In the genomic region with DNA sequence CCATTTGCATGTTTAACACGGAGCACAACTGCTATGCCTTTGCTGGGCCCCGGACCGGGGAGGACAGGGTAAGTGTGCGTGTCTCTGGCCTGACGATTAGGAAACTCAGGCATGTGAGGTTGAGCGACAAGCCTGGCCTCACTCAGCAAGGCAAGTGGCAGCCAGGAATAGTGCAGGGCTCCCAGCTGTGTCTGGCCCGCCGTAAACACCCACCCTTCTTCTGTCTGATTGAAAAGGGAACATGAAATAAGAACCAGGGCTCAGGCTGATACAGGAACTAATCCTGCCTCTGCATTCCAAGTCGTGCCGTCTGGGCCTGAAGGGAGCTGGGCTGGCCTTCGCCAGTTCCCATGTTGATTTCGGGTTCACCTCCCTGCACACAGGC, we compare ENCODE assay signal across 9 cellular contexts. TPM values are rescaled to one million over a fixed set of nuclear protein-coding genes. Genes with fewer than 3 reads are reported as not detected.
DNase-seq lines count a peak whose midpoint lies in the region; ATAC-seq, FAIRE-seq and TF ChIP-seq lines count a peak whose summit lies in the region.
"Had no signal": no experiment of that assay in that cellular context is flagged by ENCODE, and none has a peak within 500 bp of the region (broad histone marks: within the 10 kb centered on the region; RNA-seq: fewer than 3 reads in every experiment).

No MANE protein-coding gene starts in this region.

- H3K27ac Mint-ChIP-seq in CD4-positive, CD25-positive, alpha-beta regulatory T cell: peak overlapping the region; percentile 93 to 100 (median 96)

- TF ChIP-seq POLR2A in GM12878 (IDR thresholded peaks at IDR 0.05; ENCODE audit: low read depth, low read length) (peak; percentile 65), thyroid gland (IDR thresholded peaks at IDR 0.05) (no peak)

- BruUV-seq in GM12878 (replicated peaks; lab: Mats Ljungman, UMichigan) (no TSS peak), mammary epithelial cell (replicated peaks; lab: Mats Ljungman, UMichigan) (no TSS peak)

- H3K36me3 ChIP-seq in CD4-positive, CD25-positive, alpha-beta regulatory T cell (ENCODE audit: control insufficient read depth, insufficient read depth, low read length): peaks cover 7% of the 10 kb centered on the region
- H3K36me3 ChIP-seq in KMS-11 (ENCODE audit: insufficient read depth) (no peaks in the 10 kb centered on the region), GM12878 (ENCODE audit: control insufficient read depth in 2 of 2, insufficient read depth in 2 of 2, low read length in 1 of 2) (peaks cover 7 to 9% of the 10 kb centered on the region in 2 experiments; a peak in 3 of 4 replicates), mammary epithelial cell (ENCODE audit: insufficient read depth, low read length) (no peaks in the 10 kb centered on the region), thyroid gland (no peaks in the 10 kb centered on the region)

- H3K36me3 Mint-ChIP-seq in CD4-positive, CD25-positive, alpha-beta regulatory T cell: no peaks in the 10 kb centered on the region

- CTCF ChIA-PET in GM12878 (lab: Yijun Ruan, JAX): interaction anchor here (11.0 kb wide), 1 partner anchor 18 kb away, joined by 151 read pairs; a partner anchor contains a TSS
- CTCF ChIA-PET in mammary epithelial cell (lab: Charles Lee; ENCODE audit: low non-redundant PET): no interaction called here

- POLR2A ChIA-PET in GM12878 (lab: Charles Lee): interaction anchor here (0.6 to 13.4 kb wide), 5 partner anchors 9 to 60 kb away, joined by 3 to 267 read pairs (median 6); a partner anchor contains a TSS

- no peaks in the 10 kb centered on the region for H3K27me3 ChIP-seq in CD4-positive, CD25-positive, alpha-beta regulatory T cell (ENCODE audit: control insufficient read depth, insufficient read depth, low read length)
- H3K27me3 ChIP-seq in KMS-11 (ENCODE audit: insufficient read depth, low read depth): no peaks in the 10 kb centered on the region
- H3K27me3 ChIP-seq in GM12878 (replicated peaks in 1 of 2; ENCODE audit: control insufficient read depth in 2 of 2, insufficient read depth in 2 of 2, low read length in 1 of 2): no peaks in the 10 kb centered on the region
- H3K27me3 ChIP-seq in mammary epithelial cell (ENCODE audit: insufficient read depth, low read length): no peaks in the 10 kb centered on the region
- H3K27me3 ChIP-seq in thyroid gland: no peaks in the 10 kb centered on the region

- TF ChIP-seq RAD21 in GM12878 (IDR thresholded peaks at IDR 0.05; ENCODE audit: insufficient read depth, low read depth, low read length): no peak

- H2AFZ ChIP-seq in KMS-11 (ENCODE audit: low read depth) (no peak overlapping the region), GM12878 (ENCODE audit: control insufficient read depth, low read depth, low read length) (peak overlapping the region; percentile 15), mammary epithelial cell (ENCODE audit: low read depth, low read length) (no peak overlapping the region)

- ATAC-seq in CD4-positive, CD25-positive, alpha-beta regulatory T cell (ENCODE audit: low read depth in 2 of 2): no peak
- peak; percentile 4 for ATAC-seq in GM12878
- ATAC-seq: PC-3 had no signal

- no peak overlapping the region for H3K4me3 ChIP-seq in CD4-positive, CD25-positive, alpha-beta regulatory T cell (ENCODE audit: low read depth, low read length)
- H3K4me3 ChIP-seq in KMS-11 (IDR thresholded peaks at IDR 0.05; ENCODE audit: insufficient read depth, low read depth, low read length): no peak overlapping the region
- no peak overlapping the region for H3K4me3 ChIP-seq in GM12878
- H3K4me3 ChIP-seq in mammary epithelial cell (replicated peaks in 1 of 3; ENCODE audit: insufficient read depth in 1 of 3, low read depth in 2 of 3, low read length in 3 of 3): no peak overlapping the region
- H3K4me3 ChIP-seq in thyroid gland (replicated peaks in 1 of 3): no peak overlapping the region

- WGBS in GM12878 (ENCODE audit: insufficient coverage, insufficient replicate concordance, low lambda C conversion rate, missing lambda C conversion rate): 14% methylated on average over 12 of the region's 12 CpGs
- 96% methylated on average over 11 of the region's 12 CpGs for WGBS in mammary epithelial cell (ENCODE audit: low coverage, missing lambda C conversion rate)
- 63 to 79% methylated on average over 6 to 12 of the region's 12 CpGs for WGBS in thyroid gland, 2 donors

- H3K9me3 ChIP-seq in CD4-positive, CD25-positive, alpha-beta regulatory T cell (ENCODE audit: control insufficient read depth in 2 of 2, low read length in 2 of 2): no peaks in the 10 kb centered on the region
- H3K9me3 ChIP-seq in GM12878 (replicated peaks; ENCODE audit: control insufficient read depth, insufficient read depth, low read length): no peaks in the 10 kb centered on the region
- no peaks in the 10 kb centered on the region for H3K9me3 ChIP-seq in mammary epithelial cell (replicated peaks; ENCODE audit: insufficient read depth, low read length)
- H3K9me3 ChIP-seq in thyroid gland: no peaks in the 10 kb centered on the region

- peaks cover 77% of the 10 kb centered on the region for H3K4me1 ChIP-seq in CD4-positive, CD25-positive, alpha-beta regulatory T cell (ENCODE audit: control insufficient read depth, insufficient read depth, low read length, poor library complexity, severe bottlenecking)
- H3K4me1 ChIP-seq in KMS-11 (ENCODE audit: low read depth, poor library complexity, severe bottlenecking) (peaks cover 68% of the 10 kb centered on the region), GM12878 (ENCODE audit: control insufficient read depth, insufficient read depth, low read length) (peaks cover 48% of the 10 kb centered on the region), mammary epithelial cell (ENCODE audit: insufficient read depth, low read length) (peaks cover 8% of the 10 kb centered on the region), thyroid gland (no peaks in the 10 kb centered on the region)

- dilution Hi-C loops in mammary epithelial cell (cut with HindIII; ENCODE audit: low sequenced_read_pairs): no loop called here

- H3K79me2 ChIP-seq in KMS-11 (ENCODE audit: insufficient read depth, low read depth) (no peaks in the 10 kb centered on the region), GM12878 (ENCODE audit: control insufficient read depth, insufficient read depth, low read length) (peaks cover 8% of the 10 kb centered on the region), mammary epithelial cell (ENCODE audit: insufficient read depth, low read length) (no peaks in the 10 kb centered on the region)

- peaks cover 0 to 2% (median 0%) of the 10 kb centered on the region in 7 donors for H3K9me3 Mint-ChIP-seq in CD4-positive, CD25-positive, alpha-beta regulatory T cell

- RAD21 ChIA-PET in GM12878 (lab: Charles Lee; ENCODE audit: unreplicated experiment): interaction anchor here (1.0 to 9.6 kb wide), 6 partner anchors 10 to 82 kb away, joined by 3 to 181 read pairs (median 6); a partner anchor contains a TSS

- H4K20me1 ChIP-seq in KMS-11 (ENCODE audit: insufficient read depth) (no peaks in the 10 kb centered on the region), GM12878 (ENCODE audit: control insufficient read depth, insufficient read depth) (no peaks in the 10 kb centered on the region), mammary epithelial cell (ENCODE audit: insufficient read depth, low read length) (no peaks in the 10 kb centered on the region)

- in situ Hi-C loops in GM12878 (cut with MboI): loop anchor here (25.0 kb wide), 2 partner anchors 1417 to 1883 kb away; a partner anchor contains a TSS
- in situ Hi-C loops in mammary epithelial cell (cut with MboI; ENCODE audit: low sequenced_read_pairs in 2 of 2): no loop called here

- no peak for TF ChIP-seq CTCF in KMS-11 (conservative IDR thresholded peaks at IDR 0.05; ENCODE audit: low read depth, low read length)
- no peak for TF ChIP-seq CTCF in GM12878 (IDR thresholded peaks at IDR 0.05 in 2 of 3, conservative IDR thresholded peaks at IDR 0.05 in 1 of 3; ENCODE audit: control insufficient read depth in 2 of 3, extremely low read depth in 1 of 3, insufficient read depth in 1 of 3, low read depth in 3 of 3, low read length in 3 of 3)
- no peak for TF ChIP-seq CTCF in mammary epithelial cell (conservative IDR thresholded peaks at IDR 0.05 in 1 of 2, IDR thresholded peaks at IDR 0.05 in 1 of 2; ENCODE audit: extremely low read depth in 1 of 2, insufficient read depth in 1 of 2, low read depth in 1 of 2, low read length in 2 of 2)
- TF ChIP-seq CTCF in thyroid gland (IDR thresholded peaks at IDR 0.05): no peak

- H3K27me3 Mint-ChIP-seq in CD4-positive, CD25-positive, alpha-beta regulatory T cell: no peaks in the 10 kb centered on the region

- SMC1A ChIA-PET in GM12878 (lab: Charles Lee; ENCODE audit: uncharacterized antibody, unreplicated experiment): interaction anchor here (0.9 to 7.8 kb wide), 4 partner anchors 14 to 456 kb away, joined by 3 to 154 read pairs (median 3); a partner anchor contains a TSS

- TF ChIP-seq EP300 in GM12878 (IDR thresholded peaks at IDR 0.05; ENCODE audit: borderline replicate concordance in 1 of 2, control insufficient read depth in 1 of 2, low read depth in 2 of 2, low read length in 2 of 2): no peak

- peak; percentile 47 for FAIRE-seq in GM12878 (lab: Jason Lieb, UNC)

- intact Hi-C loops in GM12878 (cut with micrococcal nuclease; ENCODE audit: unreplicated experiment): no loop called here
- intact Hi-C loops in mammary epithelial cell (cut with micrococcal nuclease): no loop called here
- intact Hi-C loops in thyroid gland (cut with DNase I): no loop called here

- peak overlapping the region; percentile 66 to 100 (median 86) for H3K4me3 Mint-ChIP-seq in CD4-positive, CD25-positive, alpha-beta regulatory T cell

- H3K4me1 Mint-ChIP-seq in CD4-positive, CD25-positive, alpha-beta regulatory T cell: peaks cover 9 to 78% (median 34%) of the 10 kb centered on the region in 4 donors

- H3K9ac ChIP-seq in KMS-11 (no peak overlapping the region), GM12878 (ENCODE audit: control insufficient read depth, insufficient read depth, low read length) (peak overlapping the region; percentile 24; the same call in 1 of the 2 replicates), mammary epithelial cell (ENCODE audit: insufficient read depth, low read length) (no peak overlapping the region)

- peak overlapping the region; percentile 90 for H3K27ac ChIP-seq in CD4-positive, CD25-positive, alpha-beta regulatory T cell (ENCODE audit: insufficient read depth, low read length, poor library complexity, severe bottlenecking)
- H3K27ac ChIP-seq in KMS-11 (peak overlapping the region; percentile 97; the same call in 1 of the 2 replicates), GM12878 (ENCODE audit: control insufficient read depth, insufficient read depth) (peak overlapping the region; percentile 78), mammary epithelial cell (ENCODE audit: insufficient read depth, low read depth, low read length) (no peak overlapping the region), thyroid gland (no peak overlapping the region)

- no peak for DNase-seq in CD4-positive, CD25-positive, alpha-beta regulatory T cell
- DNase-seq in GM12878 (ENCODE audit: low read depth, low spot score) (no peak), myocyte (ENCODE audit: low read depth) (peak; percentile 90), mammary epithelial cell (no peak), NCI-H446 (lab: John Stamatoyannopoulos, UW) (no peak), thyroid gland (no peak)
- no peak for DNase-seq in activated CD4-positive, alpha-beta T cell treated with anti-CD3 and anti-CD28 coated beads for 4 hours

- H3K4me2 ChIP-seq in KMS-11: peak overlapping the region; percentile 77; the same call in 1 of the 2 replicates
- peak overlapping the region; percentile 98 for H3K4me2 ChIP-seq in GM12878 (ENCODE audit: control insufficient read depth, insufficient read depth)
- H3K4me2 ChIP-seq in mammary epithelial cell (ENCODE audit: insufficient read depth, low read depth, low read length): no peak overlapping the region

RNA-seq across cellular contexts. Expression of a gene that starts 22.2 kb away (rescaled TPM):
- total RNA-seq in CD4-positive, CD25-positive, alpha-beta regulatory T cell: 95.6 TPM
- 10 to 100 TPM; 16.6 to 23.0 (median 17.7) TPM for polyA plus RNA-seq in CD4-positive, CD25-positive, alpha-beta regulatory T cell
- total RNA-seq in GM12878 (2013; cell fraction: nucleolus; rRNA removed): 21.7 and 24.1 TPM in 2 replicates
- total RNA-seq in GM12878 (2014; rRNA removed): 19.2 and 20.1 TPM in 2 replicates
- total RNA-seq in GM12878 (2014; rRNA removed; fragmentation: Illumina TruSeq; extraction: Trizol): 10.5 and 11.0 TPM in 2 replicates
- total RNA-seq in GM12878 (2021): 25.1 and 25.4 TPM in 2 replicates
- polyA plus RNA-seq in GM12878 (2011; ENCODE audit: low read depth): 4.4 TPM
- 13.7 and 32.5 TPM in 2 replicates for polyA plus RNA-seq in GM12878 (2011; rRNA removed)
- polyA plus RNA-seq in GM12878 (2011; cell fraction: cytosol; rRNA removed): 31.2 and 49.8 TPM in 2 replicates
- polyA plus RNA-seq in GM12878 (2011; cell fraction: nucleus; rRNA removed): 42.4 and 44.6 TPM in 2 replicates
- polyA plus RNA-seq in GM12878 (2012): 14.3 and 17.2 TPM in 2 replicates
- 5.4 and 13.4 TPM in 2 replicates for polyA plus RNA-seq in GM12878 (2014; fragmentation: Illumina TruSeq; extraction: Trizol)
- under 1 TPM; 0.18 to 0.66 TPM for polyA plus RNA-seq in GM12878 (2014; fragmentation: Nextera tagmentation; extraction: Ambion mirVana)
- polyA plus RNA-seq in GM12878 (2014; rRNA removed): 19.4 and 23.5 TPM in 2 replicates
- 10 to 100 TPM in 1 of 2 experiments, 1 to 10 TPM in 1; 6.7 to 10.1 TPM for polyA plus RNA-seq in GM12878 (2016; fragmentation: Nextera tagmentation; extraction: Ambion mirVana)
- polyA minus RNA-seq in GM12878 (2011; rRNA and poly(A)+ RNA removed): 21.5 and 25.7 TPM in 2 replicates
- polyA minus RNA-seq in GM12878 (2011; cell fraction: cytosol; rRNA and poly(A)+ RNA removed): 19.4 and 22.6 TPM in 2 replicates
- polyA minus RNA-seq in GM12878 (2011; cell fraction: nucleus; rRNA and poly(A)+ RNA removed): 7.4 and 15.1 TPM in 2 replicates
- 6.1 and 7.0 TPM in 2 replicates for total RNA-seq in myocyte
- 4.4 TPM for polyA plus RNA-seq in myocyte (2012)
- total RNA-seq in mammary epithelial cell: under 1 TPM; 0.42 to 0.67 TPM
- 0.52 TPM for polyA plus RNA-seq in mammary epithelial cell
- polyA minus RNA-seq in mammary epithelial cell: 0.47 TPM
- total RNA-seq in thyroid gland: 1 to 10 TPM; 1.1 to 3.4 (median 1.6) TPM

RNA-seq across cellular contexts. Expression of a gene that starts 35.4 kb away (rescaled TPM):
- total RNA-seq in CD4-positive, CD25-positive, alpha-beta regulatory T cell: not detected
- polyA plus RNA-seq in CD4-positive, CD25-positive, alpha-beta regulatory T cell: not detected
- not detected in 2 replicates for total RNA-seq in GM12878 (2013; cell fraction: nucleolus; rRNA removed)
- total RNA-seq in GM12878 (2014; rRNA removed) (0.38 and 0.40 TPM in 2 replicates), GM12878 (2014; rRNA removed; fragmentation: Illumina TruSeq; extraction: Trizol) (0.09 and 0.31 TPM in 2 replicates), GM12878 (2021) (0.72 and 0.97 TPM in 2 replicates), myocyte (63.5 and 92.3 TPM in 2 replicates), mammary epithelial cell (under 1 TPM in 1 of 2 donors, not detected in 1; 0.50 TPM), thyroid gland (1 to 10 TPM; 1.1 to 2.9 (median 2.7) TPM)
- polyA plus RNA-seq in GM12878 (2011; ENCODE audit: low read depth): 0.28 TPM
- polyA plus RNA-seq in GM12878 (2011; rRNA removed) (not detected in 2 replicates), GM12878 (2014; fragmentation: Illumina TruSeq; extraction: Trizol) (not detected in 2 replicates), GM12878 (2014; fragmentation: Nextera tagmentation; extraction: Ambion mirVana) (under 1 TPM in 1 of 2 experiments, not detected in 1; 0.05 TPM), GM12878 (2014; rRNA removed) (0.12 and 0.25 TPM in 2 replicates), GM12878 (2016; fragmentation: Nextera tagmentation; extraction: Ambion mirVana) (1 to 10 TPM in 1 of 2 experiments, under 1 TPM in 1; 0.68 to 1.0 TPM), mammary epithelial cell (not detected)
- polyA plus RNA-seq in GM12878 (2011; cell fraction: cytosol; rRNA removed): not detected in 2 replicates
- not detected in 2 replicates for polyA plus RNA-seq in GM12878 (2011; cell fraction: nucleus; rRNA removed)
- polyA plus RNA-seq in GM12878 (2012): 0.37 and 0.38 TPM in 2 replicates
- not detected in 2 replicates for polyA minus RNA-seq in GM12878 (2011; rRNA and poly(A)+ RNA removed)
- not detected in 2 replicates for polyA minus RNA-seq in GM12878 (2011; cell fraction: cytosol; rRNA and poly(A)+ RNA removed)
- polyA minus RNA-seq in GM12878 (2011; cell fraction: nucleus; rRNA and poly(A)+ RNA removed): not detected in 2 replicates
- 23.8 TPM for polyA plus RNA-seq in myocyte (2012)
- polyA minus RNA-seq in mammary epithelial cell: not detected
- total RNA-seq: PC-3 had no signal

Comparison
In these comparisons a context has a peak if more than half of its experiments do, and no peak if none do; other contexts are left out.
1. H3K27ac ChIP-seq: peak in CD4-positive, CD25-positive, alpha-beta regulatory T cell (single experiment), KMS-11 (single experiment) and GM12878 (single experiment); none in mammary epithelial cell (single experiment) and thyroid gland (0 of 3).
2. RNA of a gene that starts 35.4 kb away (total RNA-seq): 63.5 to 92.3 TPM in myocyte; 1.1 to 2.9 TPM in thyroid gland, 0.50 TPM in mammary epithelial cell, 0.09 to 0.97 TPM in GM12878 and not detected in CD4-positive, CD25-positive, alpha-beta regulatory T cell (single experiment); every median in the first group is over 10 times any median in the second.